ENCODE assay signal across 21 cellular contexts in the genomic region with DNA sequence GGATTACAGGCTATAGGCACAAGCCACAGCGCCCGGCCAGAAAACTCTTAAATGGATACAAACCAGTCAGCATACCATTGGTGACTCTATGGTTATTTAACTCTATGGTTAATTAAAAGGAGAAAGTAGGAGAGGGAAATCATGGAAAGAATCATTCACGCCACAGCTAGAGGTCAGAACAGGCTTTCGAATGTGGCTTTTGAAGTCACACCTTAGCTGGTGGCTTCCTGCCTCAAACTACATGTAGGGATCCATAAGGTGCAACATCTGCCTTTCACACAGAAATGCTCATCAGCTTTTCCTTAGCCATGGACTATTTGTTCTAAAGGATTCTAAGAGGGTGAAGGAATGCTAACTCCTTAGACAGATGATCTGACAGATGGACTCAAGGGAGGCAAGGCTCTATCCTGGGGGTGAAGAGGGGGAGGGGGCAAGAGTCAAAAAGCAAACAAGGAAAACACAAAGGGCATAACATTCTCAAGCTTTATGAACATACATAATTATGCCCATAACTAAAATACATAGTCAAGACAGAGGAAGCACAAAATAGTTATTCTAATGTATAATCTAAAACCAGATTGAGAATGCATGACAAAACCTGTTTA.
DNase-seq lines count a peak whose midpoint lies in the region; FAIRE-seq and TF ChIP-seq lines count a peak whose summit lies in the region.
"Had no signal": no experiment of that assay in that cellular context is flagged by ENCODE, and none has a peak within 500 bp of the region (broad histone marks: within the 10 kb centered on the region; RNA-seq: fewer than 3 reads in every experiment).

No MANE protein-coding gene starts in this region.

- FAIRE-seq in GM12892 (lab: Jason Lieb, UNC): peak; percentile 51

- H3K4me1 Mint-ChIP-seq in brain (peaks cover 62% of the 10 kb centered on the region), neural crest cell (peaks cover 64% of the 10 kb centered on the region)
- H3K4me1 Mint-ChIP-seq: IgD-negative memory B cell had no signal

- H3K4me3 Mint-ChIP-seq in brain (peak overlapping the region in 1 of 5 experiments; percentile 39), neural crest cell (peak overlapping the region; percentile 21)
- H3K4me3 Mint-ChIP-seq: activated T-cell treated with anti-CD3 and anti-CD28 coated beads, Interleukin-2, amount 50 U/mL, for 24 hours; CD8-positive, alpha-beta T cell; IgD-negative memory B cell had no signal

- H3K27ac Mint-ChIP-seq in brain (peak overlapping the region in 3 of 5 experiments; percentile 18 to 51 (median 30)), neural crest cell (ENCODE audit: unreplicated experiment) (peak overlapping the region; percentile 65)
- H3K27ac Mint-ChIP-seq: activated T-cell treated with anti-CD3 and anti-CD28 coated beads, Interleukin-2, amount 50 U/mL, for 24 hours; CD8-positive, alpha-beta T cell; IgD-negative memory B cell had no signal

- no peak for TF ChIP-seq POLR2A in GM12892 (IDR thresholded peaks at IDR 0.05; ENCODE audit: low read depth, low read length)

- no peak for TF ChIP-seq CTCF in brain (conservative IDR thresholded peaks at IDR 0.05)
- TF ChIP-seq CTCF in neural crest cell (conservative IDR thresholded peaks at IDR 0.05): no peak

- H3K27me3 Mint-ChIP-seq in brain (peaks cover 4% of the 10 kb centered on the region), neural crest cell (ENCODE audit: low read depth) (no peaks in the 10 kb centered on the region)
- H3K27me3 Mint-ChIP-seq: IgD-negative memory B cell had no signal

- H3K36me3 Mint-ChIP-seq in brain (no peaks in the 10 kb centered on the region), neural crest cell (ENCODE audit: low read depth) (no peaks in the 10 kb centered on the region)
- H3K36me3 Mint-ChIP-seq: CD8-positive, alpha-beta T cell; IgD-negative memory B cell had no signal

- no peak for DNase-seq in GM12892 (ENCODE audit: insufficient read length)
- DNase-seq in Jurkat, Clone E6-1 (ENCODE audit: low read depth, low spot score): peak; percentile 4
- DNase-seq in neural crest cell (ENCODE audit: low read depth, low spot score): no peak
- DNase-seq in activated CD4-positive, alpha-beta T cell treated with anti-CD3 and anti-CD28 coated beads for 1 hour: no peak
- no peak for DNase-seq in C1 segment of cervical spinal cord (lab: John Stamatoyannopoulos, UW)
- no peak for DNase-seq in SK-N-DZ (ENCODE audit: low spot score)
- DNase-seq: activated CD4-positive, CD25-positive, alpha-beta regulatory T cell treated with anti-CD3 and anti-CD28 coated beads, Interleukin-2, amount 50 U/mL, for 72 hours; activated naive CD4-positive, alpha-beta T cell; activated T-cell treated with anti-CD3 and anti-CD28 coated beads, Interleukin-2, amount 50 U/mL, for 24 hours; CD8-positive, alpha-beta T cell; DMS79; MM.1S; NCI-H1436; NCI-H526; occipital lobe; retina; stimulated activated CD4-positive, alpha-beta T cell treated with anti-CD3 and anti-CD28 coated beads, Interleukin-4, amount 100 ng/mL, for 24 hours; stimulated activated naive CD8-positive, alpha-beta T cell treated with anti-CD3 and anti-CD28 coated beads, Interleukin-15, Interleukin-2, amounts not matched to agents 100 U/mL and 50 U/mL, for 24 hours; thyroid gland had no signal

- H3K9me3 Mint-ChIP-seq in brain (no peaks in the 10 kb centered on the region), neural crest cell (no peaks in the 10 kb centered on the region)
- H3K9me3 Mint-ChIP-seq: activated T-cell treated with anti-CD3 and anti-CD28 coated beads, Interleukin-2, amount 50 U/mL, for 24 hours; CD8-positive, alpha-beta T cell had no signal

- H3K4me3 ChIP-seq in Jurkat, Clone E6-1 (ENCODE audit: low read length): no peak overlapping the region
- H3K4me3 ChIP-seq: thyroid gland had no signal
